Comparison of ENCODE assay signal across 8 cellular contexts in the genomic region with DNA sequence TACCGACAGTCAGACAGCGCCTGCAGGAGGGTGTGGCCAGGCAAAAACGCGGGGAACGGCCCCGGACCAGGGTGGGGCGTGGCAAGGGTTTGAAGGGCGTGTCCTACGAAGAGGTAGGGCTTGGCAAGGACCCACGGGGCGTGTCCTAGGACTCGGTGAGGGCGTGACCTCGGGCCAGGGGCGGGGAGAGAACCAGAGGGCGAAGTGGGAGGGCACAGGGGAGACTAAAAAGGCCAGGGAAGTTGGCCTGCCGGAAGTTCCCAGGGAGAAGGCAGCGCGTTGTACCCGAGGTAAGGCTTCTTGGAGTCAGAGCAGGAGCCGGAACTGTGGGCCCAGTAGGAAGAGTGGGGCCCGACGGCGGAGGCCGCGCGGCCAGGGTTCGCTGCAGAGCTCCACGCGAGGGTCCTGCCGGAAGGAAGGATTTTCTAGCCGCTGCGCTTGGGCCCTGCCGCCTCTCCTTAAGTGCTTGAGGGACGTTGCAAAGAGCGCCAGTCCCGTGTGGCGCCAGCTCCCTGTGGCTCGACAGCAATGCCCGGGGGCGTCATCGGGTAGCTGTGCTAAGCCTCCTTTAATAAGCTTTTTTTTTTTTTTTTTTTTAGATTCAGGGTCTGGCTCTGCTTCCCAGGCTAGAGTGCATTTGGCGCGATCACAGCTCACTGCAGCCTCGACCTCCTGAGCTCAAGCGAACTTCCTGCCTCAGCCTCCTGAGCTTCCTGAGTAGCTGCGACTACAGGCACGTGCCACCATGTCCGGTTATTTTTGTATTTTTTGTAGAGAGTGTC. TPM values are rescaled to one million over a fixed set of nuclear protein-coding genes. Genes with fewer than 3 reads are reported as not detected.
DNase-seq lines count a peak whose midpoint lies in the region; ATAC-seq, FAIRE-seq and TF ChIP-seq lines count a peak whose summit lies in the region.

A gene with protein sequence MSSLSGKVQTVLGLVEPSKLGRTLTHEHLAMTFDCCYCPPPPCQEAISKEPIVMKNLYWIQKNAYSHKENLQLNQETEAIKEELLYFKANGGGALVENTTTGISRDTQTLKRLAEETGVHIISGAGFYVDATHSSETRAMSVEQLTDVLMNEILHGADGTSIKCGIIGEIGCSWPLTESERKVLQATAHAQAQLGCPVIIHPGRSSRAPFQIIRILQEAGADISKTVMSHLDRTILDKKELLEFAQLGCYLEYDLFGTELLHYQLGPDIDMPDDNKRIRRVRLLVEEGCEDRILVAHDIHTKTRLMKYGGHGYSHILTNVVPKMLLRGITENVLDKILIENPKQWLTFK (plus strand): TSS at position 253 of the 782 bp plus-strand sequence. CDS start 47,375 bp downstream, outside the sequence.

- H3K4me1 Mint-ChIP-seq in activated naive CD8-positive, alpha-beta T cell (ENCODE audit: low read depth): peaks cover 44% of the 10 kb centered on the region
- H3K4me1 Mint-ChIP-seq in glutamatergic neuron (ENCODE audit: low read depth, unreplicated experiment): peaks cover 6% of the 10 kb centered on the region

- H3K4me3 ChIP-seq in GM08714 (ENCODE audit: low read length): peak within 1 kb of the TSS; percentile 71; the same call in 1 of the 2 replicates
- peak within 1 kb of the TSS; percentile 56 to 71 (median 61) for H3K4me3 ChIP-seq in pancreas
- H3K4me3 ChIP-seq in tibial artery: peak within 1 kb of the TSS; percentile 59 to 87

- no peaks in the 10 kb centered on the region for H3K9me3 ChIP-seq in pancreas
- H3K9me3 ChIP-seq in tibial artery: no peaks in the 10 kb centered on the region

- peak within 1 kb of the TSS; percentile 88 for H3K4me3 Mint-ChIP-seq in activated naive CD8-positive, alpha-beta T cell
- peak within 1 kb of the TSS; percentile 93 for H3K4me3 Mint-ChIP-seq in glutamatergic neuron (ENCODE audit: unreplicated experiment)

- TF ChIP-seq CTCF in glutamatergic neuron (IDR thresholded peaks at IDR 0.05; ENCODE audit: partially characterized antibody, unreplicated experiment) (no peak), pancreas (IDR thresholded peaks at IDR 0.05) (no peak), tibial artery (IDR thresholded peaks at IDR 0.05) (no peak)

- intact Hi-C loops in pancreas (cut with DNase I) (no loop called here), tibial artery (cut with DNase I; ENCODE audit: low total_unique reads) (no loop called here)

- DNase-seq in NCI-H1048 (lab: John Stamatoyannopoulos, UW): peak; percentile 86
- peak; percentile 84 for DNase-seq in SKM-1 treated with dmso at 0.1 percent for 144 hours (lab: John Stamatoyannopoulos, UW; ENCODE audit: unreplicated experiment)
- peak; percentile 87 for DNase-seq in glutamatergic neuron
- DNase-seq in pancreas: peak; percentile 96 to 99 (median 99)
- peak; percentile 97 for DNase-seq in tibial artery

- H3K27ac ChIP-seq in pancreas (peak within 1 kb of the TSS; percentile 54 to 87 (median 82)), tibial artery (peak within 1 kb of the TSS; percentile 82 to 87)

- H3K36me3 ChIP-seq in pancreas: no peaks in the 10 kb centered on the region
- no peaks in the 10 kb centered on the region for H3K36me3 ChIP-seq in tibial artery

- FAIRE-seq in pancreas (lab: Jason Lieb, UNC): peak; percentile 95

- H3K27me3 Mint-ChIP-seq in activated naive CD8-positive, alpha-beta T cell: no peaks in the 10 kb centered on the region
- H3K27me3 Mint-ChIP-seq in glutamatergic neuron (ENCODE audit: unreplicated experiment): no peaks in the 10 kb centered on the region

- peak within 1 kb of the TSS; percentile 92 for H3K27ac Mint-ChIP-seq in activated naive CD8-positive, alpha-beta T cell
- H3K27ac Mint-ChIP-seq in glutamatergic neuron (ENCODE audit: unreplicated experiment): no peak within 1 kb of the TSS

- ATAC-seq in HG02571 (IDR thresholded peaks at IDR 0.05; ENCODE audit: unreplicated experiment) (peak; percentile 98), pancreas (peak; percentile 93 to 98 (median 96))

- H3K4me1 ChIP-seq in pancreas (peaks cover 11 to 34% (median 20%) of the 10 kb centered on the region in 3 donors), tibial artery (peaks cover 0 to 28% (median 11%) of the 10 kb centered on the region in 4 donors)

- H3K27me3 ChIP-seq in pancreas: no peaks in the 10 kb centered on the region
- H3K27me3 ChIP-seq in tibial artery: no peaks in the 10 kb centered on the region

- H3K9me3 Mint-ChIP-seq in activated naive CD8-positive, alpha-beta T cell (ENCODE audit: low read depth): no peaks in the 10 kb centered on the region
- H3K9me3 Mint-ChIP-seq in glutamatergic neuron (ENCODE audit: unreplicated experiment): no peaks in the 10 kb centered on the region

- WGBS in pancreas, 2 donors: 3 to 4% methylated on average over 45 to 49 of the region's 49 CpGs

- H3K36me3 Mint-ChIP-seq in activated naive CD8-positive, alpha-beta T cell: peaks cover 13% of the 10 kb centered on the region
- H3K36me3 Mint-ChIP-seq in glutamatergic neuron (ENCODE audit: unreplicated experiment): no peaks in the 10 kb centered on the region

RNA-seq across cellular contexts. Expression of the gene that starts here (rescaled TPM):
- total RNA-seq in glutamatergic neuron (ENCODE audit: unreplicated experiment) (1.3 TPM), pancreas (10 to 100 TPM in 5 of 6 donors, 1 to 10 TPM in 1; 9.3 to 13.6 (median 11.6) TPM)
- 1 to 10 TPM; 2.2 to 5.2 TPM for polyA plus RNA-seq in pancreas

Comparison
In these comparisons a context has a peak if more than half of its experiments do, and no peak if none do; other contexts are left out.
1. Peak in every context shown above with its lines: DNase-seq, ATAC-seq, H3K4me3 ChIP-seq and H3K27ac ChIP-seq.